In genomic region chr19:56191115-56191514, GRCh38 we compare ENCODE assay signal across 25 cellular contexts. TPM values are rescaled to one million over a fixed set of nuclear protein-coding genes. Genes with fewer than 3 reads are reported as not detected.
DNase-seq lines count a peak whose midpoint lies in the region; ATAC-seq and TF ChIP-seq lines count a peak whose summit lies in the region.
"Had no signal": no experiment of that assay in that cellular context is flagged by ENCODE, and none has a peak within 500 bp of the region (broad histone marks: within the 10 kb centered on the region; RNA-seq: fewer than 3 reads in every experiment).

No MANE protein-coding gene starts in this region.

- ATAC-seq in DND-41 (ENCODE audit: insufficient read depth, low read depth) (no peak), GM23338 (peak; percentile 80)
- ATAC-seq: HCT116 had no signal

- no peaks in the 10 kb centered on the region for H3F3A ChIP-seq in GM23338 (replicated peaks; ENCODE audit: low read depth)

- intact Hi-C loops in OCI-LY7 (cut with micrococcal nuclease; ENCODE audit: unreplicated experiment) = no loop called here
- intact Hi-C loops in stomach (cut with DNase I; ENCODE audit: low total_unique reads) = no loop called here

- H3K4me2 ChIP-seq in DND-41 (ENCODE audit: insufficient read depth, low read length) = no peak overlapping the region
- no peak overlapping the region for H3K4me2 ChIP-seq in GM23338
- no peak overlapping the region for H3K4me2 ChIP-seq in OCI-LY7 (ENCODE audit: low read length)
- H3K4me2 ChIP-seq: SK-N-SH had no signal

- H2AFZ ChIP-seq in DND-41 (ENCODE audit: low read depth, low read length) (no peak overlapping the region), GM23338 (no peak overlapping the region), OCI-LY7 (ENCODE audit: low read length) (no peak overlapping the region)
- H2AFZ ChIP-seq: GM23248 had no signal

- H3K4me1 Mint-ChIP-seq in GM23338 = no peaks in the 10 kb centered on the region
- H3K4me1 Mint-ChIP-seq: CD4-positive, alpha-beta memory T cell had no signal

- no peaks in the 10 kb centered on the region for H3K27me3 ChIP-seq in DND-41 (ENCODE audit: insufficient read depth, low read length, poor library complexity)
- H3K27me3 ChIP-seq in GM23338 (ENCODE audit: insufficient read depth) = no peaks in the 10 kb centered on the region
- H3K27me3 ChIP-seq in Peyer's patch = no peaks in the 10 kb centered on the region
- peaks cover 0 to 27% (median 0%) of the 10 kb centered on the region in 3 donors for H3K27me3 ChIP-seq in stomach

- H3K36me3 Mint-ChIP-seq in GM23338 (ENCODE audit: low read depth) = no peaks in the 10 kb centered on the region
- H3K36me3 Mint-ChIP-seq: CD4-positive, alpha-beta memory T cell; IgD-negative memory B cell had no signal

- no peaks in the 10 kb centered on the region for H3K79me2 ChIP-seq in DND-41 (ENCODE audit: insufficient read depth, low read length)
- H3K79me2 ChIP-seq in GM23338 (replicated peaks; ENCODE audit: insufficient read depth) = no peaks in the 10 kb centered on the region
- no peaks in the 10 kb centered on the region for H3K79me2 ChIP-seq in OCI-LY7 (ENCODE audit: insufficient read depth, low read depth, low read length)

- CTCF ChIA-PET in OCI-LY7 (lab: Charles Lee; ENCODE audit: unreplicated experiment) = no interaction called here

- TF ChIP-seq CTCF in DND-41 (IDR thresholded peaks at IDR 0.05; ENCODE audit: borderline replicate concordance, extremely low read depth, low read length, poor library complexity, severe bottlenecking) (peak; percentile 25), GM23338 (conservative IDR thresholded peaks at IDR 0.05; ENCODE audit: low read depth in 2 of 2) (peak; percentile 56 to 60), OCI-LY7 (conservative IDR thresholded peaks at IDR 0.05; ENCODE audit: low read length) (peak; percentile 47), Peyer's patch (IDR thresholded peaks at IDR 0.05) (no peak), stomach (IDR thresholded peaks at IDR 0.05) (no peak)

- BruUV-seq in OCI-LY7 (replicated peaks; lab: Mats Ljungman, UMichigan) = no TSS peak

- no peak overlapping the region for H3K4me3 Mint-ChIP-seq in GM23338
- H3K4me3 Mint-ChIP-seq: CD4-positive, alpha-beta memory T cell; IgD-negative memory B cell had no signal

- H3K9me3 ChIP-seq in DND-41 (ENCODE audit: insufficient read depth, low read length, severe bottlenecking) (no peaks in the 10 kb centered on the region), OCI-LY7 (ENCODE audit: low read length) (no peaks in the 10 kb centered on the region), Peyer's patch (no peaks in the 10 kb centered on the region), stomach (no peaks in the 10 kb centered on the region)
- H3K9me3 ChIP-seq: SK-N-SH had no signal

- H3K4me1 ChIP-seq in DND-41 (ENCODE audit: insufficient read depth, low read length) = peaks cover under 1% of the 10 kb centered on the region; the same call in 1 of the 2 replicates
- no peaks in the 10 kb centered on the region for H3K4me1 ChIP-seq in GM23338 (ENCODE audit: insufficient read depth)
- H3K4me1 ChIP-seq in OCI-LY7 (ENCODE audit: insufficient read depth, low read length, poor library complexity, severe bottlenecking) = no peaks in the 10 kb centered on the region
- no peaks in the 10 kb centered on the region for H3K4me1 ChIP-seq in Peyer's patch
- no peaks in the 10 kb centered on the region for H3K4me1 ChIP-seq in stomach

- no peaks in the 10 kb centered on the region for H3K36me3 ChIP-seq in DND-41 (ENCODE audit: insufficient read depth, low read length)
- H3K36me3 ChIP-seq in GM23338 (ENCODE audit: insufficient read depth) = no peaks in the 10 kb centered on the region
- no peaks in the 10 kb centered on the region for H3K36me3 ChIP-seq in OCI-LY7 (ENCODE audit: insufficient read depth, low read length)
- H3K36me3 ChIP-seq in Peyer's patch = no peaks in the 10 kb centered on the region
- no peaks in the 10 kb centered on the region for H3K36me3 ChIP-seq in stomach

- H3K27ac ChIP-seq in DND-41 (ENCODE audit: low read length) = no peak overlapping the region
- no peak overlapping the region for H3K27ac ChIP-seq in GM23338 (ENCODE audit: low read depth)
- no peak overlapping the region for H3K27ac ChIP-seq in OCI-LY7 (ENCODE audit: low read depth, low read length, poor library complexity, severe bottlenecking)
- no peak overlapping the region for H3K27ac ChIP-seq in Peyer's patch
- H3K27ac ChIP-seq in stomach = no peak overlapping the region
- H3K27ac ChIP-seq: GM23248 had no signal

- POLR2A ChIA-PET in OCI-LY7 (lab: Charles Lee) = no interaction called here

- TF ChIP-seq EP300 in stomach (IDR thresholded peaks at IDR 0.05) = no peak

- H3K9ac ChIP-seq in DND-41 (ENCODE audit: low read depth, low read length) = no peak overlapping the region
- H3K9ac ChIP-seq: GM23248, SK-N-SH had no signal

- peaks cover 2% of the 10 kb centered on the region; the same call in 1 of the 3 replicates for H3K9me3 Mint-ChIP-seq in GM23338
- H3K9me3 Mint-ChIP-seq: CD4-positive, alpha-beta memory T cell; IgD-negative memory B cell had no signal

- 72 to 76% (median 75%) methylated on average over 7 of the region's 7 CpGs for WGBS in stomach, 5 donors

- H3K27me3 Mint-ChIP-seq in GM23338 (ENCODE audit: insufficient read depth, low read depth, poor library complexity) = peaks cover 12% of the 10 kb centered on the region

- DNase-seq in DND-41 = no peak
- peak; percentile 40 for DNase-seq in GM23338 (ENCODE audit: low spot score)
- no peak for DNase-seq in OCI-LY7 (ENCODE audit: low spot score)
- peak; percentile 28 for DNase-seq in iPS-NIHi7 (ENCODE audit: extremely low spot score)
- no peak for DNase-seq in Peyer's patch
- DNase-seq in amniotic stem cell (lab: John Stamatoyannopoulos, UW) = no peak
- no peak for DNase-seq in stomach
- DNase-seq: C1 segment of cervical spinal cord; CD4-positive, alpha-beta memory T cell; COR-L47; DMS53; EL; GF-D8; GM23248; NCI-H1092; NCI-H1417 treated with DMSO at 0.1 percent for 48 hours; NCI-H1694 treated with DMSO at 0.1 percent for 48 hours; NCI-H2081; NCI-H2227 treated with DMSO at 0.1 percent for 48 hours; NCI-H526 treated with DMSO at 0.1 percent for 48 hours; SK-N-SH; SW 1271 had no signal

- H4K20me1 ChIP-seq in DND-41 (ENCODE audit: insufficient read depth, low read length) (no peaks in the 10 kb centered on the region), GM23338 (replicated peaks; ENCODE audit: insufficient read depth) (no peaks in the 10 kb centered on the region), OCI-LY7 (ENCODE audit: insufficient read depth, low read length) (no peaks in the 10 kb centered on the region)

- H3K9me2 ChIP-seq in GM23338 (ENCODE audit: insufficient read depth) = no peaks in the 10 kb centered on the region
- no peaks in the 10 kb centered on the region for H3K9me2 ChIP-seq in OCI-LY7 (ENCODE audit: insufficient read depth, low read length)
- H3K9me2 ChIP-seq: SK-N-SH had no signal

- TF ChIP-seq POLR2A in Peyer's patch (IDR thresholded peaks at IDR 0.05) (no peak), stomach (IDR thresholded peaks at IDR 0.05) (no peak)

- H3K4me3 ChIP-seq in DND-41 (ENCODE audit: low read depth in 1 of 2, low read length in 2 of 2) = no peak overlapping the region
- no peak overlapping the region for H3K4me3 ChIP-seq in GM23338
- H3K4me3 ChIP-seq in OCI-LY7 (ENCODE audit: low read depth, low read length, poor library complexity, severe bottlenecking) = no peak overlapping the region
- H3K4me3 ChIP-seq in Peyer's patch = no peak overlapping the region
- H3K4me3 ChIP-seq in stomach = no peak overlapping the region
- H3K4me3 ChIP-seq: GM23248 had no signal

- H3K27ac Mint-ChIP-seq in GM23338 = no peak overlapping the region
- H3K27ac Mint-ChIP-seq: CD4-positive, alpha-beta memory T cell; IgD-negative memory B cell had no signal

TF ChIP-seq in GM23338, 12 proteins besides CTCF, POLR2A, EP300 and RAD21 (continues in another document):
- TF ChIP-seq EZH2 (IDR thresholded peaks at IDR 0.05; ENCODE audit: low read depth, unreplicated experiment) (no peak), STAT1 (IDR thresholded peaks at IDR 0.05; ENCODE audit: unreplicated experiment) (no peak), CREB1 (CRISPR knock-in tag; IDR thresholded peaks at IDR 0.05; ENCODE audit: low read depth) (no peak), NANOG (IDR thresholded peaks at IDR 0.05; ENCODE audit: borderline replicate concordance) (no peak)

RNA-seq across cellular contexts. Expression of gene ZSCAN5B, which starts 6.5 kb away (rescaled TPM):
- total RNA-seq in GM23338 (2014; rRNA removed; shearing (Covaris generic)) = 0.10 TPM in 1 of 2 replicates, not detected in the other
- polyA plus RNA-seq in GM23338 (2016; fragmentation: Nextera tagmentation; extraction: Ambion mirVana) (not detected in 2 replicates), stomach (not detected)
- not detected in 2 replicates for total RNA-seq in OCI-LY7 (2014; rRNA removed; shearing (Covaris generic))
- total RNA-seq in OCI-LY7 (2022) (not detected in 2 replicates), Peyer's patch (not detected), stomach (not detected)
- total RNA-seq: CD4-positive, alpha-beta memory T cell; GM23248; NCI-H460 had no signal
- polyA plus RNA-seq: CD4-positive, alpha-beta memory T cell; GM23248; SK-N-SH had no signal

RNA-seq across cellular contexts. Expression of gene ZSCAN5C, which starts 11.0 kb away (rescaled TPM):
- total RNA-seq in GM23338 (2014; rRNA removed; shearing (Covaris generic)) = not detected in 2 replicates
- polyA plus RNA-seq in GM23338 (2016; fragmentation: Nextera tagmentation; extraction: Ambion mirVana) (not detected in 2 replicates), stomach (not detected)
- total RNA-seq in OCI-LY7 (2014; rRNA removed; shearing (Covaris generic)) = not detected in 2 replicates
- total RNA-seq in OCI-LY7 (2022) (not detected in 2 replicates), Peyer's patch (not detected), stomach (not detected)
- total RNA-seq: CD4-positive, alpha-beta memory T cell; GM23248; NCI-H460 had no signal
- polyA plus RNA-seq: CD4-positive, alpha-beta memory T cell; GM23248; IgD-negative memory B cell; SK-N-SH had no signal

RNA-seq across cellular contexts. Expression of gene GALP, which starts 15.3 kb away (rescaled TPM):
- total RNA-seq in GM23338 (2014; rRNA removed; shearing (Covaris generic)) = not detected in 2 replicates
- polyA plus RNA-seq in GM23338 (2016; fragmentation: Nextera tagmentation; extraction: Ambion mirVana) (not detected in 2 replicates), stomach (not detected)
- total RNA-seq in OCI-LY7 (2014; rRNA removed; shearing (Covaris generic)) = not detected in 2 replicates
- total RNA-seq in OCI-LY7 (2022) (not detected in 2 replicates), Peyer's patch (not detected), stomach (not detected)
- total RNA-seq: CD4-positive, alpha-beta memory T cell; GM23248 had no signal
- polyA plus RNA-seq: CD4-positive, alpha-beta memory T cell; GM23248; IgD-negative memory B cell; SK-N-SH had no signal

RNA-seq across cellular contexts. Expression of gene ZNF444, which starts 50.0 kb away (rescaled TPM):
- 58.5 and 60.5 TPM in 2 replicates for total RNA-seq in GM23338 (2014; rRNA removed; shearing (Covaris generic))
- 23.6 and 25.1 TPM in 2 replicates for polyA plus RNA-seq in GM23338 (2016; fragmentation: Nextera tagmentation; extraction: Ambion mirVana)
- total RNA-seq in OCI-LY7 (2014; rRNA removed; shearing (Covaris generic)) = 22.0 and 41.7 TPM in 2 replicates
- total RNA-seq in OCI-LY7 (2022) = 21.8 and 25.3 TPM in 2 replicates
- 10 to 100 TPM; 22.1 to 49.9 (median 33.2) TPM for total RNA-seq in Peyer's patch
- total RNA-seq in stomach = 10 to 100 TPM; 13.4 to 77.0 (median 62.9) TPM
- 10 to 100 TPM; 31.9 to 44.7 (median 36.5) TPM for polyA plus RNA-seq in stomach

Comparison
In these comparisons a context has a peak if more than half of its experiments do, and no peak if none do; other contexts are left out.
1. DNase-seq: peak in GM23338 (single experiment) and iPS-NIHi7 (single experiment); none in DND-41 (single experiment), OCI-LY7 (single experiment), Peyer's patch (0 of 3), amniotic stem cell (single experiment) and stomach (single experiment).
2. CTCF ChIP-seq: peak in DND-41 (single experiment), GM23338 (2 of 2) and OCI-LY7 (single experiment); none in Peyer's patch (0 of 6) and stomach (0 of 7).